1 cellular context compared by ENCODE assay signal in genomic region chr9:131621551-131622321, GRCh38.
TF ChIP-seq lines count a peak whose summit lies in the region.

No MANE protein-coding gene starts in this region.

TF ChIP-seq in GM23338, 12 proteins besides CTCF, POLR2A, EP300 and RAD21 (continued from another document):
- TF ChIP-seq ZNF462 (CRISPR knock-in tag; IDR thresholded peaks at IDR 0.05) (no peak), POLR2AphosphoS5 (IDR thresholded peaks at IDR 0.05; ENCODE audit: low read depth) (no peak)
